In genomic region chr3:43156812-43157455, GRCh38 we compare ENCODE assay signal across 2 cellular contexts.
A peak's percentile ranks its signal among the peaks of the same experiment; 100 is the strongest.
TF ChIP-seq lines count a peak whose summit lies in the region.

No MANE protein-coding gene starts in this region.

TF ChIP-seq in HEK293, 187 proteins besides CTCF, POLR2A, EP300 and RAD21 (continued from another document):
- TF ChIP-seq ZNF645 (tag by site-specific recombination; IDR thresholded peaks at IDR 0.05) (no peak), ZNF561 (tag by site-specific recombination; IDR thresholded peaks at IDR 0.05; ENCODE audit: borderline replicate concordance) (no peak), ZNF404 (tag by site-specific recombination; IDR thresholded peaks at IDR 0.05) (no peak), ZNF704 (tag by site-specific recombination; IDR thresholded peaks at IDR 0.05) (no peak), ZNF350 (tag by site-specific recombination; IDR thresholded peaks at IDR 0.05) (no peak), ZNF223 (tag by site-specific recombination; IDR thresholded peaks at IDR 0.05) (no peak), ZNF341 (tag by site-specific recombination; IDR thresholded peaks at IDR 0.05; ENCODE audit: low read depth) (no peak), ZNF785 (tag by site-specific recombination; IDR thresholded peaks at IDR 0.05) (no peak), ZFHX2 (tag by site-specific recombination; conservative IDR thresholded peaks at IDR 0.05) (peak; percentile 65), ZNF175 (tag by site-specific recombination; IDR thresholded peaks at IDR 0.05) (no peak)
TF ChIP-seq in HEK293: peak in this region for 2.

TF ChIP-seq in H1, 55 proteins besides CTCF, POLR2A, EP300 and RAD21 (continued from another document):
- peak; percentile 39; the same call in 1 of the 2 replicates for TF ChIP-seq USF2 (IDR thresholded peaks at IDR 0.05; ENCODE audit: low read length)
